Comparison of ENCODE assay signal across 28 cellular contexts in genomic region chr15:83998486-83998885, GRCh38.
"Had no signal": no experiment of that assay in that cellular context is flagged by ENCODE, and none has a peak within 500 bp of the region (broad histone marks: within the 10 kb centered on the region; RNA-seq: fewer than 3 reads in every experiment).

No MANE protein-coding gene starts in this region.

- DNase-seq: activated CD4-positive, alpha-beta T cell treated with anti-CD3 and anti-CD28 coated beads for 1 hour; activated CD4-positive, alpha-beta T cell treated with anti-CD3 and anti-CD28 coated beads, Interleukin-2, amount 10 ng/mL, durations not matched to agents 7 days and 5 days; activated CD8-positive, alpha-beta T cell treated with anti-CD3 and anti-CD28 coated beads for 36 hours; activated gamma-delta T cell treated with Interleukin-2 at 50 U/mL for 16 hours; activated naive CD4-positive, alpha-beta T cell treated with anti-CD3 and anti-CD28 coated beads, Interleukin-2, amount 50 U/mL, for 16 hours; activated T-cell treated with anti-CD3 and anti-CD28 coated beads, Interleukin-2, amount 50 U/mL, for 4 hours; amygdala; dermis blood vessel endothelial cell; effector CD4-positive, alpha-beta T cell; esophagus squamous epithelium; glutamatergic neuron; mesendoderm; natural killer cell; occipital lobe; right lobe of liver; stimulated activated CD4-positive, alpha-beta T cell treated with anti-CD3 and anti-CD28 coated beads, Interleukin-4, amount 100 ng/mL, for 24 hours; stimulated activated CD8-positive, alpha-beta memory T cell treated with anti-CD3 and anti-CD28 coated beads, Interleukin-4, amount 100 ng/mL, for 48 hours; stomach; T-helper 2 cell; tibial artery; upper lobe of right lung had no signal

- H3K4me3 ChIP-seq: esophagus squamous epithelium, neural progenitor cell, right lobe of liver, skin epidermis, stomach, tibial artery, upper lobe of right lung had no signal

- FAIRE-seq: bronchial epithelial cell, frontal cortex had no signal

- H2AFZ ChIP-seq: neural progenitor cell had no signal

- H3K27ac ChIP-seq: esophagus squamous epithelium, neural progenitor cell, right lobe of liver, skin epidermis, stomach, upper lobe of right lung had no signal

- H3K9ac ChIP-seq: neural progenitor cell had no signal

- H3K9me3 ChIP-seq: esophagus squamous epithelium, right lobe of liver, stomach, tibial artery, upper lobe of right lung had no signal

- H3K4me1 ChIP-seq: esophagus squamous epithelium, neural progenitor cell, right lobe of liver, stomach, upper lobe of right lung had no signal

- ATAC-seq: activated CD8-positive, alpha-beta T cell treated with anti-CD3 and anti-CD28 coated beads for 36 hours; activated T-cell treated with anti-CD3 and anti-CD28 coated beads, Interleukin-2, amount 50 U/mL, for 4 hours; activated T-helper 17 cell treated with anti-CD3 and anti-CD28 coated beads, Interleukin-2, amount 50 U/mL, for 72 hours; natural killer cell; right lobe of liver; stimulated activated memory B cell treated with anti-CD40 and anti-IgM and Interleukin-4, amounts not matched to agents 10 μg/mL and 1 μg/mL and 100 μg/mL, for 72 hours; upper lobe of right lung; WTC11 had no signal

- H3K27me3 ChIP-seq: esophagus squamous epithelium, neural progenitor cell, right lobe of liver, stomach, tibial artery, upper lobe of right lung had no signal

- H3K36me3 ChIP-seq: esophagus squamous epithelium, neural progenitor cell, right lobe of liver, stomach, tibial artery, upper lobe of right lung had no signal

- H3K4me2 ChIP-seq: neural progenitor cell had no signal
